18 cellular contexts compared by ENCODE assay signal in genomic region chr1:243930822-243931671, GRCh38.
DNase-seq lines count a peak whose midpoint lies in the region; ATAC-seq and TF ChIP-seq lines count a peak whose summit lies in the region.
"Had no signal": no experiment of that assay in that cellular context is flagged by ENCODE, and none has a peak within 500 bp of the region (broad histone marks: within the 10 kb centered on the region; RNA-seq: fewer than 3 reads in every experiment).

No MANE protein-coding gene starts in this region.

- no peak overlapping the region for H2AFZ ChIP-seq in neural progenitor cell (replicated peaks)

- H3K27ac ChIP-seq in neural progenitor cell: peak overlapping the region; percentile 79
- H3K27ac ChIP-seq: cardiac muscle cell had no signal

- no peaks in the 10 kb centered on the region for H3K36me3 Mint-ChIP-seq in neural progenitor cell

- peak overlapping the region; percentile 73 for H3K4me3 Mint-ChIP-seq in neural progenitor cell
- H3K4me3 Mint-ChIP-seq: activated CD4-positive, alpha-beta T cell treated with anti-CD3 and anti-CD28 coated beads for 36 hours; activated naive CD4-positive, alpha-beta T cell treated with anti-CD3 and anti-CD28 coated beads, Interleukin-2, amount 50 U/mL, for 24 hours; stimulated activated naive CD8-positive, alpha-beta T cell treated with anti-CD3 and anti-CD28 coated beads, Interleukin-15, amount 100 ng/mL, for 72 hours had no signal

- H3K27me3 ChIP-seq in adipocyte (replicated peaks; ENCODE audit: control insufficient read depth, insufficient read depth, low read length): peaks cover 11% of the 10 kb centered on the region
- no peaks in the 10 kb centered on the region for H3K27me3 ChIP-seq in iPS-15b (ENCODE audit: control insufficient read depth, insufficient read depth, low read length)
- no peaks in the 10 kb centered on the region for H3K27me3 ChIP-seq in neural progenitor cell
- H3K27me3 ChIP-seq: cardiac muscle cell had no signal

- H3K4me1 Mint-ChIP-seq in neural progenitor cell: peaks cover 49% of the 10 kb centered on the region
- H3K4me1 Mint-ChIP-seq: activated CD4-positive, alpha-beta T cell treated with anti-CD3 and anti-CD28 coated beads for 36 hours; activated naive CD4-positive, alpha-beta T cell treated with anti-CD3 and anti-CD28 coated beads, Interleukin-2, amount 50 U/mL, for 24 hours; CD8-positive, alpha-beta memory T cell; stimulated activated naive CD8-positive, alpha-beta T cell treated with anti-CD3 and anti-CD28 coated beads, Interleukin-15, amount 100 ng/mL, for 72 hours had no signal

- peak; percentile 24 for DNase-seq in adipocyte (ENCODE audit: low read depth)
- DNase-seq in neural progenitor cell (ENCODE audit: low spot score): peak; percentile 91
- no peak for DNase-seq in Right ventricle myocardium inferior (ENCODE audit: missing footprints)
- DNase-seq in activated naive CD4-positive, alpha-beta T cell treated with Interleukin-2 at 50 U/mL for 16 hours: no peak
- no peak for DNase-seq in NCI-H748 treated with DMSO at 0.1 percent for 48 hours (lab: John Stamatoyannopoulos, UW)
- DNase-seq: activated CD4-positive, alpha-beta T cell treated with anti-CD3 and anti-CD28 coated beads for 36 hours; CD8-positive, alpha-beta memory T cell; GF-D8; mammary epithelial cell; NCI-H446 treated with DMSO at 0.1 percent for 48 hours; occipital lobe; stimulated activated naive CD8-positive, alpha-beta T cell treated with anti-CD3 and anti-CD28 coated beads, Interleukin-15, amount 100 ng/mL, for 72 hours; T-helper 9 cell had no signal

- peaks cover 31% of the 10 kb centered on the region for H3F3A ChIP-seq in neural progenitor cell (ENCODE audit: low read depth)

- H4K20me1 ChIP-seq in neural progenitor cell (ENCODE audit: low read depth): no peaks in the 10 kb centered on the region

- H3K9me3 Mint-ChIP-seq in neural progenitor cell: peaks cover 12% of the 10 kb centered on the region

- peaks cover 4% of the 10 kb centered on the region for H3K27me3 Mint-ChIP-seq in neural progenitor cell (ENCODE audit: insufficient read depth, low read depth)

- H3K9me3 ChIP-seq in ES-I3 (ENCODE audit: control insufficient read depth, insufficient read depth, low read length) (no peaks in the 10 kb centered on the region), adipocyte (ENCODE audit: control insufficient read depth, low read length) (peaks cover 9% of the 10 kb centered on the region), iPS-15b (ENCODE audit: control insufficient read depth, insufficient read depth, low read length) (no peaks in the 10 kb centered on the region), neural progenitor cell (ENCODE audit: low read depth) (no peaks in the 10 kb centered on the region)

- no peaks in the 10 kb centered on the region for H3K79me2 ChIP-seq in neural progenitor cell (ENCODE audit: low read depth)

- intact Hi-C loops in Right ventricle myocardium inferior (cut with DNase I): no loop called here

- H3K4me3 ChIP-seq in adipocyte (ENCODE audit: low read length): no peak overlapping the region
- H3K4me3 ChIP-seq in iPS-15b (ENCODE audit: low read depth, low read length): peak overlapping the region; percentile 22
- peak overlapping the region; percentile 21 for H3K4me3 ChIP-seq in neural progenitor cell
- H3K4me3 ChIP-seq: cardiac muscle cell had no signal

- H3K9ac ChIP-seq in ES-I3 (ENCODE audit: low read depth, low read length): peak overlapping the region; percentile 24
- no peak overlapping the region for H3K9ac ChIP-seq in adipocyte (ENCODE audit: low read length)
- peak overlapping the region; percentile 24 for H3K9ac ChIP-seq in iPS-15b (ENCODE audit: low read depth, low read length)
- no peak overlapping the region for H3K9ac ChIP-seq in neural progenitor cell

- H3K4me2 ChIP-seq in neural progenitor cell: peak overlapping the region; percentile 63

- H3K36me3 ChIP-seq in ES-I3 (ENCODE audit: insufficient read depth, low read length) (no peaks in the 10 kb centered on the region), adipocyte (ENCODE audit: control insufficient read depth, insufficient read depth, low read length, severe bottlenecking) (no peaks in the 10 kb centered on the region), iPS-15b (ENCODE audit: control insufficient read depth, insufficient read depth, low read length) (no peaks in the 10 kb centered on the region), neural progenitor cell (no peaks in the 10 kb centered on the region)
- H3K36me3 ChIP-seq: cardiac muscle cell had no signal

- H3K27ac Mint-ChIP-seq in neural progenitor cell: peak overlapping the region; percentile 100
- H3K27ac Mint-ChIP-seq: activated CD4-positive, alpha-beta T cell treated with anti-CD3 and anti-CD28 coated beads for 36 hours; activated naive CD4-positive, alpha-beta T cell treated with anti-CD3 and anti-CD28 coated beads, Interleukin-2, amount 50 U/mL, for 24 hours; CD8-positive, alpha-beta memory T cell had no signal

- no peak for TF ChIP-seq CTCF in neural progenitor cell (IDR thresholded peaks at IDR 0.05)

- H3K4me1 ChIP-seq in ES-I3 (ENCODE audit: insufficient read depth, low read length): peaks cover 18% of the 10 kb centered on the region
- H3K4me1 ChIP-seq in adipocyte (ENCODE audit: control insufficient read depth, insufficient read depth, low read length): peaks cover 11% of the 10 kb centered on the region
- H3K4me1 ChIP-seq in iPS-15b (ENCODE audit: control insufficient read depth, insufficient read depth, low read length): peaks cover 4% of the 10 kb centered on the region
- H3K4me1 ChIP-seq in neural progenitor cell: peaks cover 39% of the 10 kb centered on the region

- ATAC-seq in Right ventricle myocardium inferior (no peak), HG02571 (IDR thresholded peaks at IDR 0.05; ENCODE audit: unreplicated experiment) (no peak)
- ATAC-seq: activated CD4-positive, alpha-beta T cell treated with anti-CD3 and anti-CD28 coated beads for 36 hours; stimulated activated naive CD8-positive, alpha-beta T cell treated with anti-CD3 and anti-CD28 coated beads, Interleukin-15, amount 100 ng/mL, for 72 hours had no signal

Comparison
In these comparisons a context has a peak if more than half of its experiments do, and no peak if none do; other contexts are left out.
1. H3K9ac ChIP-seq: peak in ES-I3 (single experiment) and iPS-15b (single experiment); none in adipocyte (single experiment) and neural progenitor cell (single experiment).
2. DNase-seq: peak in adipocyte (single experiment) and neural progenitor cell (single experiment); none in Right ventricle myocardium inferior (single experiment), activated naive CD4-positive, alpha-beta T cell treated with Interleukin-2 at 50 U/mL for 16 hours (single experiment) and NCI-H748 treated with DMSO at 0.1 percent for 48 hours (single experiment).